25 cellular contexts compared by ENCODE assay signal in the genomic region with DNA sequence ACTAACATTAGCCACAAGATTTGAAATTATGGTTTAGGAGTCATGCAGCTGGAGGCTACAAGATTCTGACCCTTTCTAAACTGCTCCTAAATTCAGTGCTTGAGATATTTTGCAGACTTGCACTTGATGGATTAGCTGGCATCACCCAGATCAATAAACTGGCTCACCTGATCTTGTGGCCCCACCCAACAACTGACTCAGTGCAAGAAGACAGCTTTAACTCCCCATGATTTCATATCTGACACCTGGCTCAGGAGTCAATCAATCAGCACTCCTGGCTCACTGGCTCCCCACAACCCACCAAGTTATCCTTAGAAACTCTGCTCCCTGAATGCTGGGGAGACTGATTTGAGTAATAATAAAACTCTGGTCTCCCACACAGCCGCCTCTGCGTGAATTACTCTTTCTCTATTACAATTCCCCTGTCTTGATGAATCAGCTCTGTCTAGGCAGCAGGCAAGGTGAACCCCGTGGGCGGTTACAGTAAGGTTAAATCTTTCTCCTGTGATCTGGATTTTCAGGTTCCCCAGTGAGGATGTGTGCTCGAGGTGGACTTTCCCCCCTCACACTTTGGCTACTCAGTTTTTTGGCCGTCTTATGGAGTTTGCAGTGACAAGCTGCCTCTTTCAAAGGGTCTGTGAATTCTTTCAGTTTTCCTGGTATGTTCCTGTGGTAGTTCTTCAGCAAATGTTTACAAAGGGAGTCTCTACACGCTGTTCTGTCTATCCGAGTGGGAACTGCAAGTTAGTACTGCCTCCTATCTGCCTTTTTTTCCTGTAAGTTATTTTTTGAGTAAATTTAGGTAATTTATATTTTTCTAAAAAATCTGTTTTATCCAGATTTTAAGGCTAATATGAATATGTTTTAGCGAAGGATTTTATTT.
A peak's percentile ranks its signal among the peaks of the same experiment; 100 is the strongest.
DNase-seq lines count a peak whose midpoint lies in the region; ATAC-seq and TF ChIP-seq lines count a peak whose summit lies in the region.
"Had no signal": no experiment of that assay in that cellular context is flagged by ENCODE, and none has a peak within 500 bp of the region (broad histone marks: within the 10 kb centered on the region; RNA-seq: fewer than 3 reads in every experiment).

No MANE protein-coding gene starts in this region.

- no peaks in the 10 kb centered on the region for H3K27me3 Mint-ChIP-seq in H9 (ENCODE audit: low read depth)
- no peaks in the 10 kb centered on the region for H3K27me3 Mint-ChIP-seq in endodermal cell (ENCODE audit: insufficient read depth)
- H3K27me3 Mint-ChIP-seq in CD14-positive monocyte (ENCODE audit: low read depth in 3 of 3) = no peaks in the 10 kb centered on the region
- H3K27me3 Mint-ChIP-seq: CD4-positive, alpha-beta T cell; natural killer cell treated with Interleukin-12 subunit alpha and Interleukin-12 subunit beta and Interleukin-15 and Interleukin-18, amount 100 ng/mL, for 72 hours had no signal

- H3K36me3 Mint-ChIP-seq in H9 (ENCODE audit: insufficient read depth in 1 of 3, low read depth in 3 of 3) (peaks cover 0 to 17% (median 2%) of the 10 kb centered on the region in 3 experiments; a peak in 4 of 7 replicates), endodermal cell (ENCODE audit: low read depth) (no peaks in the 10 kb centered on the region), CD14-positive monocyte (no peaks in the 10 kb centered on the region)

- H3K9me3 Mint-ChIP-seq in H9 (peaks cover 0 to 3% of the 10 kb centered on the region in 2 experiments; a peak in 3 of 5 replicates), endodermal cell (peaks cover 3% of the 10 kb centered on the region), CD14-positive monocyte (peaks cover 6 to 18% (median 10%) of the 10 kb centered on the region in 7 donors)
- H3K9me3 Mint-ChIP-seq: activated naive CD4-positive, alpha-beta T cell treated with anti-CD3 and anti-CD28 coated beads for 36 hours had no signal

- H3K23me2 ChIP-seq in H9 (ENCODE audit: insufficient read length, low read depth, low read length, poor library complexity, severe bottlenecking) = no peaks in the 10 kb centered on the region

- H2BK12ac ChIP-seq in H9 (ENCODE audit: insufficient read length, low read depth, low read length) = no peak overlapping the region

- no peak overlapping the region for H3K23ac ChIP-seq in H9 (ENCODE audit: insufficient read length, low read depth, low read length)

- no peak overlapping the region for H3K4ac ChIP-seq in H9 (ENCODE audit: low read depth, low read length)

- TF ChIP-seq CTCF in H9 (conservative IDR thresholded peaks at IDR 0.05) = no peak
- no peak for TF ChIP-seq CTCF in PC-9 (conservative IDR thresholded peaks at IDR 0.05)
- TF ChIP-seq CTCF in endodermal cell (conservative IDR thresholded peaks at IDR 0.05) = peak; percentile 15
- no peak for TF ChIP-seq CTCF in CD14-positive monocyte (IDR thresholded peaks at IDR 0.05)

- H3K9me3 ChIP-seq in H9 (ENCODE audit: control insufficient read depth, low read depth, low read length) (no peaks in the 10 kb centered on the region), PC-9 (ENCODE audit: insufficient read depth, low read depth) (no peaks in the 10 kb centered on the region), endodermal cell (ENCODE audit: control insufficient read depth, low read length) (no peaks in the 10 kb centered on the region)
- H3K9me3 ChIP-seq in effector memory CD4-positive, alpha-beta T cell (ENCODE audit: control insufficient read depth, low read length) = no peaks in the 10 kb centered on the region
- H3K9me3 ChIP-seq: esophagus muscularis mucosa, gastroesophageal sphincter, psoas muscle had no signal

- H3K4me1 Mint-ChIP-seq in H9 (peaks cover 14 to 16% of the 10 kb centered on the region in 2 experiments), endodermal cell (peaks cover 36% of the 10 kb centered on the region), CD14-positive monocyte (no peaks in the 10 kb centered on the region)

- no TSS peak for BruUV-seq in PC-9 (replicated peaks; lab: Mats Ljungman, UMichigan)

- H2BK120ac ChIP-seq in H9 (ENCODE audit: low read depth, low read length, poor library complexity, severe bottlenecking) = no peak overlapping the region

- intact Hi-C loops in PC-9 (cut with micrococcal nuclease; ENCODE audit: unreplicated experiment) = no loop called here
- intact Hi-C loops in CD14-positive monocyte (cut with micrococcal nuclease) = no loop called here
- intact Hi-C loops in left cardiac atrium (cut with DNase I) = no loop called here

- H3F3A ChIP-seq in PC-9 (ENCODE audit: insufficient read depth, low read depth) = 0 out of 2 replicates have a peak, but pooled peaks cover 9% of the 10 kb centered on the region

- H2AFZ ChIP-seq in H9 (ENCODE audit: low read length) = no peak overlapping the region
- H2AFZ ChIP-seq in PC-9 = peak overlapping the region; percentile 78

- H3K27me3 ChIP-seq in H9 (ENCODE audit: insufficient read depth, low read length) (no peaks in the 10 kb centered on the region), PC-9 (ENCODE audit: insufficient read depth, low read depth) (no peaks in the 10 kb centered on the region), endodermal cell (ENCODE audit: control insufficient read depth, insufficient read depth, low read length, poor library complexity, severe bottlenecking) (no peaks in the 10 kb centered on the region)
- no peaks in the 10 kb centered on the region for H3K27me3 ChIP-seq in effector memory CD4-positive, alpha-beta T cell (replicated peaks; ENCODE audit: control insufficient read depth, insufficient read depth, low read length, poor library complexity, severe bottlenecking)
- H3K27me3 ChIP-seq: esophagus muscularis mucosa, gastroesophageal sphincter had no signal

- H4K8ac ChIP-seq in H9 (replicated peaks; ENCODE audit: insufficient read length, low read depth, low read length) = no peak overlapping the region

- no peak overlapping the region for H2BK5ac ChIP-seq in H9 (ENCODE audit: insufficient read length, low read length)

- no peak for ATAC-seq in left cardiac atrium
- ATAC-seq: activated CD4-positive, CD25-positive, alpha-beta regulatory T cell treated with anti-CD3 and anti-CD28 coated beads, Interleukin-2, amount 50 U/mL, for 24 hours; activated T-cell treated with anti-CD3 and anti-CD28 coated beads, Interleukin-2, amount 50 U/mL, for 72 hours; gastroesophageal sphincter; natural killer cell treated with Interleukin-12 subunit alpha and Interleukin-12 subunit beta and Interleukin-15 and Interleukin-18, amount 100 ng/mL, for 72 hours; psoas muscle had no signal

- peak overlapping the region; percentile 40; the same call in 1 of the 2 replicates for H3K4me3 ChIP-seq in PC-9
- H3K4me3 ChIP-seq in endodermal cell (ENCODE audit: low read length) = no peak overlapping the region
- H3K4me3 ChIP-seq in effector memory CD4-positive, alpha-beta T cell (ENCODE audit: insufficient read depth, low read depth, low read length, poor library complexity, severe bottlenecking) = no peak overlapping the region
- H3K4me3 ChIP-seq: esophagus muscularis mucosa, gastroesophageal sphincter, psoas muscle had no signal

- no peak overlapping the region for H3K18ac ChIP-seq in H9 (ENCODE audit: insufficient read length, low read depth, low read length)

- H3K4me3 Mint-ChIP-seq in H9 = peak overlapping the region in 1 of 2 experiments; percentile 16; a peak in 1 of 5 replicates
- H3K4me3 Mint-ChIP-seq in endodermal cell = no peak overlapping the region
- no peak overlapping the region for H3K4me3 Mint-ChIP-seq in CD14-positive monocyte
- H3K4me3 Mint-ChIP-seq: activated naive CD4-positive, alpha-beta T cell treated with anti-CD3 and anti-CD28 coated beads for 36 hours; activated T-cell treated with anti-CD3 and anti-CD28 coated beads, Interleukin-2, amount 50 U/mL, for 72 hours; CD4-positive, alpha-beta T cell; natural killer cell treated with Interleukin-12 subunit alpha and Interleukin-12 subunit beta and Interleukin-15 and Interleukin-18, amount 100 ng/mL, for 72 hours had no signal

- no peak overlapping the region for H3K4me2 ChIP-seq in H9 (ENCODE audit: insufficient read depth, insufficient read length, low read length)
- peak overlapping the region; percentile 74 for H3K4me2 ChIP-seq in PC-9

- no peak overlapping the region for H2AK5ac ChIP-seq in H9 (ENCODE audit: insufficient read length, low read length)

- H2BK20ac ChIP-seq in H9 (ENCODE audit: low read depth, low read length, poor library complexity, severe bottlenecking) = no peak overlapping the region

- no peak overlapping the region for H4K91ac ChIP-seq in H9 (ENCODE audit: insufficient read length, low read depth, low read length)

- peak; percentile 38 for DNase-seq in H9
- DNase-seq in PC-9 = peak in 1 of 2 experiments; percentile 2
- DNase-seq in endodermal cell = peak; percentile 49
- DNase-seq in nucleus accumbens (lab: John Stamatoyannopoulos, UW) = peak in 33 of 56 donors; percentile 3 to 79 (median 29)
- no peak for DNase-seq in stimulated activated naive CD4-positive, alpha-beta T cell (lab: John Stamatoyannopoulos, UW)
- DNase-seq in CD14-positive monocyte (ENCODE audit: low spot score) = no peak
- DNase-seq in effector memory CD4-positive, alpha-beta T cell = no peak
- no peak for DNase-seq in left cardiac atrium
- DNase-seq: activated naive CD4-positive, alpha-beta T cell treated with anti-CD3 and anti-CD28 coated beads for 36 hours; activated T-cell treated with anti-CD3 and anti-CD28 coated beads, Interleukin-2, amount 50 U/mL, for 72 hours; CD4-positive, alpha-beta T cell; cerebellar nuclear complex; effector CD8-positive, alpha-beta T cell; NCI-H1048; NCI-H1930; NCI-H226; NCI-H774; OCI-M1; psoas muscle; SIG-M5; stimulated activated naive CD4-positive, alpha-beta T cell treated with Interleukin-2 at 50 U/mL for 16 hours had no signal

- H3K9me2 ChIP-seq in PC-9 (ENCODE audit: insufficient read depth) = no peaks in the 10 kb centered on the region

- H4K20me1 ChIP-seq in H9 (ENCODE audit: control insufficient read depth, insufficient read depth, insufficient read length) (no peaks in the 10 kb centered on the region), PC-9 (ENCODE audit: insufficient read depth) (no peaks in the 10 kb centered on the region)

- H3K56ac ChIP-seq in H9 (ENCODE audit: insufficient read length, low read depth, low read length) = no peak overlapping the region

- H2BK15ac ChIP-seq in H9 (ENCODE audit: low read depth, low read length) = no peak overlapping the region

- no peaks in the 10 kb centered on the region for H3K79me1 ChIP-seq in H9 (ENCODE audit: insufficient read depth, low read depth, low read length, poor library complexity, severe bottlenecking)

- H3K79me2 ChIP-seq in H9 (ENCODE audit: insufficient read depth, low read length) = no peaks in the 10 kb centered on the region
- H3K79me2 ChIP-seq in PC-9 (ENCODE audit: low read depth) = no peaks in the 10 kb centered on the region

- no peak overlapping the region for H3T11ph ChIP-seq in H9 (ENCODE audit: low read length)

- H3K27ac Mint-ChIP-seq in H9 = peak overlapping the region; percentile 80 to 90 (median 88); a peak in 6 of 7 replicates
- peak overlapping the region; percentile 40 for H3K27ac Mint-ChIP-seq in endodermal cell
- no peak overlapping the region for H3K27ac Mint-ChIP-seq in CD14-positive monocyte
- H3K27ac Mint-ChIP-seq: activated naive CD4-positive, alpha-beta T cell treated with anti-CD3 and anti-CD28 coated beads for 36 hours; activated T-cell treated with anti-CD3 and anti-CD28 coated beads, Interleukin-2, amount 50 U/mL, for 72 hours; CD4-positive, alpha-beta T cell; natural killer cell treated with Interleukin-12 subunit alpha and Interleukin-12 subunit beta and Interleukin-15 and Interleukin-18, amount 100 ng/mL, for 72 hours had no signal

- H3K36me3 ChIP-seq in PC-9 (ENCODE audit: low read depth) (no peaks in the 10 kb centered on the region), endodermal cell (ENCODE audit: control insufficient read depth, insufficient read depth, low read length) (no peaks in the 10 kb centered on the region)
- no peaks in the 10 kb centered on the region for H3K36me3 ChIP-seq in effector memory CD4-positive, alpha-beta T cell (ENCODE audit: control insufficient read depth, insufficient read depth, low read length)
- H3K36me3 ChIP-seq: esophagus muscularis mucosa, gastroesophageal sphincter had no signal

- H3K4me1 ChIP-seq in H9 (ENCODE audit: insufficient read depth, low read length) = no peaks in the 10 kb centered on the region
- peaks cover 15% of the 10 kb centered on the region for H3K4me1 ChIP-seq in PC-9 (replicated peaks; ENCODE audit: insufficient read depth)
- H3K4me1 ChIP-seq in endodermal cell (ENCODE audit: control insufficient read depth, insufficient read depth, low read length) = no peaks in the 10 kb centered on the region
- H3K4me1 ChIP-seq in effector memory CD4-positive, alpha-beta T cell (ENCODE audit: control insufficient read depth, insufficient read depth, low read length, poor library complexity, severe bottlenecking) = no peaks in the 10 kb centered on the region
- H3K4me1 ChIP-seq: esophagus muscularis mucosa, gastroesophageal sphincter, psoas muscle had no signal

- WGBS in H9 (ENCODE audit: extremely low coverage, insufficient read length, low lambda C conversion rate) = no CpG with 5 or more reads among the region's 9 CpGs
- WGBS in endodermal cell (ENCODE audit: insufficient coverage in 1 of 2, insufficient read length in 1 of 2), 2 experiments = 90 to 100% methylated on average over 3 to 9 of the region's 9 CpGs

- CTCF ChIA-PET in PC-9 (lab: Charles Lee) = no interaction called here

- H4K5ac ChIP-seq in H9 (ENCODE audit: insufficient read length, low read depth, low read length) = no peak overlapping the region

- H3K14ac ChIP-seq in H9 (ENCODE audit: insufficient read depth, low read length) = no peak overlapping the region

- H3K9ac ChIP-seq in H9 (ENCODE audit: extremely low read depth, insufficient read length, low read length) = no peak overlapping the region
- no peak overlapping the region for H3K9ac ChIP-seq in endodermal cell (ENCODE audit: extremely low read depth, low read length, poor library complexity, severe bottlenecking)

- POLR2A ChIA-PET in PC-9 (lab: Charles Lee; ENCODE audit: unreplicated experiment) = no interaction called here

- H3K27ac ChIP-seq in H9 (ENCODE audit: insufficient read length, low read depth, low read length) (no peak overlapping the region), PC-9 (0 out of 2 replicates have a peak overlapping the region, but pooled peaks have one; percentile 11), endodermal cell (ENCODE audit: low read depth, low read length) (no peak overlapping the region)
- no peak overlapping the region for H3K27ac ChIP-seq in effector memory CD4-positive, alpha-beta T cell (ENCODE audit: insufficient read depth, low read length, poor library complexity, severe bottlenecking)
- H3K27ac ChIP-seq: esophagus muscularis mucosa, gastroesophageal sphincter, psoas muscle had no signal

Comparison
In these comparisons a context has a peak if more than half of its experiments do, and no peak if none do; other contexts are left out.
1. DNase-seq: peak in H9 (single experiment), endodermal cell (single experiment) and nucleus accumbens (33 of 56); none in stimulated activated naive CD4-positive, alpha-beta T cell (0 of 6), CD14-positive monocyte (single experiment), effector memory CD4-positive, alpha-beta T cell (0 of 3) and left cardiac atrium (single experiment).
2. H3K27ac Mint-ChIP-seq: peak in H9 (3 of 3) and endodermal cell (single experiment); none in CD14-positive monocyte (0 of 7).